ENCODE assay signal across 8 cellular contexts in the genomic region with DNA sequence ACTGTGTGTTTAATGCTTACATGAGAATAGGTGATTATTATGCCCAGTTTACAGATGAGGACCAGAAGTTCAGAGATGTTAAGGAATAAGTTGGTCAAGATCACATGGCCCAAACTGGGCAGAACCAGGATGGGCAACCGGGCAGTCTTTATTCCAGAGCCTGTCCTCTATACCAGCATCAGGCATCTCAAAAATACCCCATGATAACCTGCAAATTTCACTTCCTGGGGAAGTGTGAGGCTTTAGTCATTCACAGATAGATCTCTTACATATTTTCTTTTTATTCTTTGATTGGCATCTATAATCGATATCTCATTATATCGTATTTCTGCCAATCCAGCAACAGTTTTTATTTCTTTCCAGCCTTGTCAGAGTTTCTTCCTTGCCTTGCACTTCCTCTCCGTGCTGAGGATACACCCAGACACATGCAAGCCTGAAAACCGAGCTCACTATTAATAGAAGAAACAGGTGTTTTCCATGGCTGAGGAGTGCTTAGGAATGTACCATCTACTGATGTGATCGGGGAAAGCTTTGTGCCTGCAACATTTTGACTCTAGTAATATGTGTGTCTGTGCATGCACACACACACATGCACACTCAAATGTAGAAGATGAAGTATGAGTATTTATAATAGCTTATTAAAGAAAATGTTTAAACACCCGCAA.
A peak's percentile ranks its signal among the peaks of the same experiment; 100 is the strongest.
DNase-seq lines count a peak whose midpoint lies in the region; ATAC-seq and TF ChIP-seq lines count a peak whose summit lies in the region.
"Had no signal": no experiment of that assay in that cellular context is flagged by ENCODE, and none has a peak within 500 bp of the region (broad histone marks: within the 10 kb centered on the region; RNA-seq: fewer than 3 reads in every experiment).

No MANE protein-coding gene starts in this region.

- no peaks in the 10 kb centered on the region for H3K27me3 Mint-ChIP-seq in natural killer cell treated with Interleukin-12 subunit alpha and Interleukin-12 subunit beta and Interleukin-15 and Interleukin-18, amount 100 ng/mL, for 72 hours

- ATAC-seq in GM19023 (IDR thresholded peaks at IDR 0.05; ENCODE audit: unreplicated experiment) (peak; percentile 32), GM21723 (IDR thresholded peaks at IDR 0.05; ENCODE audit: unreplicated experiment) (peak; percentile 37), HG03571 (IDR thresholded peaks at IDR 0.05; ENCODE audit: unreplicated experiment) (peak; percentile 28)
- peak; percentile 26 to 34 for ATAC-seq in natural killer cell treated with Interleukin-12 subunit alpha and Interleukin-12 subunit beta and Interleukin-15 and Interleukin-18, amount 100 ng/mL, for 72 hours

- no peaks in the 10 kb centered on the region for H3K27me3 ChIP-seq in breast epithelium

- H3K27ac Mint-ChIP-seq in natural killer cell treated with Interleukin-12 subunit alpha and Interleukin-12 subunit beta and Interleukin-15 and Interleukin-18, amount 100 ng/mL, for 72 hours = peak overlapping the region; percentile 86 to 96

- no peaks in the 10 kb centered on the region for H3K9me3 ChIP-seq in breast epithelium

- peak overlapping the region; percentile 76 for H3K4me3 Mint-ChIP-seq in natural killer cell treated with Interleukin-12 subunit alpha and Interleukin-12 subunit beta and Interleukin-15 and Interleukin-18, amount 100 ng/mL, for 72 hours

- no peaks in the 10 kb centered on the region for H3K4me1 ChIP-seq in breast epithelium

- no peaks in the 10 kb centered on the region for H3K36me3 ChIP-seq in breast epithelium

- TF ChIP-seq CTCF in breast epithelium (IDR thresholded peaks at IDR 0.05) (no peak), GM10266 (IDR thresholded peaks at IDR 0.05; ENCODE audit: control insufficient read depth, insufficient read depth, low read depth, missing control alignments) (no peak)

- intact Hi-C loops in breast epithelium (cut with DNase I; ENCODE audit: low total_unique reads) = no loop called here

- no peak for DNase-seq in natural killer cell treated with Interleukin-12 subunit alpha and Interleukin-12 subunit beta and Interleukin-15 and Interleukin-18, amount 100 ng/mL, for 72 hours (ENCODE audit: low spot score)
- DNase-seq in breast epithelium (ENCODE audit: low spot score in 2 of 2) = no peak
- no peak for DNase-seq in GM10266 (ENCODE audit: extremely low spot score)
- DNase-seq in foreskin melanocyte = no peak
- DNase-seq: NCI-H2029 had no signal

- no peaks in the 10 kb centered on the region for H3K9me3 Mint-ChIP-seq in natural killer cell treated with Interleukin-12 subunit alpha and Interleukin-12 subunit beta and Interleukin-15 and Interleukin-18, amount 100 ng/mL, for 72 hours

- H3K4me3 ChIP-seq in breast epithelium = no peak overlapping the region

- TF ChIP-seq POLR2A in breast epithelium (IDR thresholded peaks at IDR 0.05) = no peak

- H3K27ac ChIP-seq in breast epithelium = no peak overlapping the region

- peaks cover 23% of the 10 kb centered on the region for H3K36me3 Mint-ChIP-seq in natural killer cell treated with Interleukin-12 subunit alpha and Interleukin-12 subunit beta and Interleukin-15 and Interleukin-18, amount 100 ng/mL, for 72 hours

- H3K4me1 Mint-ChIP-seq in natural killer cell treated with Interleukin-12 subunit alpha and Interleukin-12 subunit beta and Interleukin-15 and Interleukin-18, amount 100 ng/mL, for 72 hours (ENCODE audit: low read depth in 2 of 2) = peaks cover 33 to 40% of the 10 kb centered on the region in 2 donors
